Comparison of ENCODE assay signal across 1 cellular context in the genomic region with DNA sequence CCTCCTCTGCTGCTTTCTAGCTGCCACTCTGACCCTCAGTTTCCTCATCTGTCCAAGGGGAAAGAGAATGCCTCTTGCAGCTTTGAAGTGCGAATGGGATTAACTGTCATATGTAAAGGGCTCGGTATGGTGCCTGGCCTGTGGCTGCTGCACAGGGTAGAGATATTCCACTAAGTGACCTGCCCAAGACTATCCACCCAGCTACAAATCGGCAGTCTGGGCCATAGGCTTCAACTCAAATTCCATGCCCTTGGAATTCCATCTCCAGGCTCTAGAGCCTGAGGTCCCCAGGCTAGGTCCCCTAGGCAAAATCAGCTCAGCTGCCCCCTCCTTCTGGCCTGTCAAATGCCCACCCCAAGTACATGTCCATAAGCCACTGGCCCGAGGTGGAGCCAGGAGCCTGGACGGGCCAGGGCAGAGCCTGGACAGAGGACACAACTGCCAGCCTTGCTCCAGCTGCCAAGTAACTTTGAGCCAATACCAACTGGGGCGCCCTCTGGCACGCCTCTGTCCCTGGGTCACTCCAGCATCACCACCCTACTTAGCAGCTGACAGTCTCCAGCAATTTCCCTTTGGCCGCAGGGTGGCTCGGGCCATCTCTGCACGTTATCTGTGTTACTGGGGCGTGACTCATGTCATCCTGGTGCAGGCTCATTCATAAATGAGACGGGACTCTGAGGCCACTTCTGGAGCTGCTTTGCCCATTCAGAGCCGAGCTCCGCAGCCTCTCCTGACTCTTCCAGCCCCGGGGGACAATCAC.
TF ChIP-seq lines count a peak whose summit lies in the region.

No MANE protein-coding gene starts in this region.

TF ChIP-seq in K562, 482 proteins besides CTCF, POLR2A, EP300 and RAD21 (continued from another document):
- TF ChIP-seq, protein P1, sequence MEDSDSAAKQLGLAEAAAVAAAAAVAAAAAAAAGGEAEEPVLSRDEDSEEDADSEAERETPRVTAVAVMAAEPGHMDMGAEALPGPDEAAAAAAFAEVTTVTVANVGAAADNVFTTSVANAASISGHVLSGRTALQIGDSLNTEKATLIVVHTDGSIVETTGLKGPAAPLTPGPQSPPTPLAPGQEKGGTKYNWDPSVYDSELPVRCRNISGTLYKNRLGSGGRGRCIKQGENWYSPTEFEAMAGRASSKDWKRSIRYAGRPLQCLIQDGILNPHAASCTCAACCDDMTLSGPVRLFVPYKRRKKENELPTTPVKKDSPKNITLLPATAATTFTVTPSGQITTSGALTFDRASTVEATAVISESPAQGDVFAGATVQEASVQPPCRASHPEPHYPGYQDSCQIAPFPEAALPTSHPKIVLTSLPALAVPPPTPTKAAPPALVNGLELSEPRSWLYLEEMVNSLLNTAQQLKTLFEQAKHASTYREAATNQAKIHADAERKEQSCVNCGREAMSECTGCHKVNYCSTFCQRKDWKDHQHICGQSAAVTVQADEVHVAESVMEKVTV (CRISPR knock-in tag; IDR thresholded peaks at IDR 0.05): no peak
- TF ChIP-seq JUND (IDR thresholded peaks at IDR 0.05; ENCODE audit: borderline replicate concordance, low read depth, low read length) (peak; percentile 74), JUND (tag; IDR thresholded peaks at IDR 0.05; ENCODE audit: borderline replicate concordance, low read depth, low read length) (peak; percentile 47; the same call in 1 of the 3 replicates)
